ENCODE assay signal across 1 cellular context in genomic region chr22:19815823-19816290, GRCh38.
TF ChIP-seq lines count a peak whose summit lies in the region.

No MANE protein-coding gene starts in this region.

TF ChIP-seq in K562, 482 proteins besides CTCF, POLR2A, EP300 and RAD21 (continued from another document and continues in another):
- no peak for TF ChIP-seq THAP12 (CRISPR knock-in tag; IDR thresholded peaks at IDR 0.05)
- peak; percentile 37; the same call in 1 of the 2 replicates for TF ChIP-seq IRF9 (tag; IDR thresholded peaks at IDR 0.05)
- TF ChIP-seq SREBF1 (IDR thresholded peaks at IDR 0.05; ENCODE audit: borderline replicate concordance, low read depth, low read length): no peak
- TF ChIP-seq ZNF696 (CRISPR knock-in tag; conservative IDR thresholded peaks at IDR 0.05): no peak
- TF ChIP-seq DPF2 (IDR thresholded peaks at IDR 0.05): 0 out of 2 replicates have a peak, but pooled peaks have one; percentile 10
- no peak for TF ChIP-seq ATF6 (CRISPR knock-in tag; IDR thresholded peaks at IDR 0.05)
- 0 out of 2 replicates have a peak, but pooled peaks have one; percentile 6 for TF ChIP-seq POLR2G (IDR thresholded peaks at IDR 0.05; ENCODE audit: low read depth, low read length)
- no peak for TF ChIP-seq THAP7 (CRISPR knock-in tag; IDR thresholded peaks at IDR 0.05)
- TF ChIP-seq KDM4B (IDR thresholded peaks at IDR 0.05; ENCODE audit: borderline replicate concordance in 2 of 2, low read depth in 1 of 2): 0 out of 4 replicates have a peak, but pooled peaks of 1 of the 2 experiments have one; percentile 45
- TF ChIP-seq TRIM25 (IDR thresholded peaks at IDR 0.05; ENCODE audit: borderline replicate concordance): no peak
- no peak for TF ChIP-seq TEAD2 (tag; IDR thresholded peaks at IDR 0.05)
- no peak for TF ChIP-seq RBM17 (IDR thresholded peaks at IDR 0.05; ENCODE audit: borderline replicate concordance, low read depth, low read length)
- TF ChIP-seq WHSC1 (IDR thresholded peaks at IDR 0.05; ENCODE audit: low read length): peak; percentile 95
- TF ChIP-seq ZBTB1 (CRISPR knock-in tag; IDR thresholded peaks at IDR 0.05; ENCODE audit: borderline replicate concordance, low read depth): no peak
- no peak for TF ChIP-seq SAFB (IDR thresholded peaks at IDR 0.05; ENCODE audit: borderline replicate concordance, low read depth, low read length)
- no peak for TF ChIP-seq ZNF57 (CRISPR knock-in tag; IDR thresholded peaks at IDR 0.05)
- peak in 1 of 2 experiments; percentile 49 for TF ChIP-seq E2F6 (IDR thresholded peaks at IDR 0.05; ENCODE audit: borderline replicate concordance in 1 of 2, extremely low read depth in 1 of 2, insufficient read depth in 1 of 2, insufficient read length in 1 of 2, low read depth in 1 of 2, low read length in 1 of 2, poor library complexity in 1 of 2, severe bottlenecking in 1 of 2)
- peak; percentile 52; the same call in 1 of the 2 replicates for TF ChIP-seq ELF2 (CRISPR knock-in tag; IDR thresholded peaks at IDR 0.05)
- TF ChIP-seq MLX (CRISPR knock-in tag; conservative IDR thresholded peaks at IDR 0.05): peak in 1 of 2 experiments; percentile 78; a peak in 1 of 4 replicates
- TF ChIP-seq PHF20 (IDR thresholded peaks at IDR 0.05; ENCODE audit: partially characterized antibody): peak; percentile 30
- no peak for TF ChIP-seq ID3 (CRISPR knock-in tag; IDR thresholded peaks at IDR 0.05)
- peak; percentile 36; the same call in 1 of the 2 replicates for TF ChIP-seq ID3 (tag; IDR thresholded peaks at IDR 0.05)
- TF ChIP-seq ZNF699 (CRISPR knock-in tag; IDR thresholded peaks at IDR 0.05; ENCODE audit: insufficient replicate concordance): peak; percentile 86
- TF ChIP-seq KLF13 (tag; IDR thresholded peaks at IDR 0.05; ENCODE audit: borderline replicate concordance, low read depth): no peak
- no peak for TF ChIP-seq USF2 (CRISPR knock-in tag; IDR thresholded peaks at IDR 0.05)
- no peak for TF ChIP-seq ZNF175 (CRISPR knock-in tag; IDR thresholded peaks at IDR 0.05; ENCODE audit: low read depth)
- peak; percentile 69 for TF ChIP-seq MECOM (CRISPR knock-in tag; IDR thresholded peaks at IDR 0.05)
- 0 out of 2 replicates have a peak, but pooled peaks have one; percentile 17 for TF ChIP-seq ZNF77 (CRISPR knock-in tag; IDR thresholded peaks at IDR 0.05)
- peak; percentile 14; the same call in 1 of the 2 replicates for TF ChIP-seq TRIM28 (IDR thresholded peaks at IDR 0.05)
- no peak for TF ChIP-seq ZFX (CRISPR knock-in tag; IDR thresholded peaks at IDR 0.05)
- no peak for TF ChIP-seq SRSF7 (optimal IDR thresholded peaks at IDR 0.05; ENCODE audit: low read depth, low read length)
- TF ChIP-seq ZNF318 (IDR thresholded peaks at IDR 0.05; ENCODE audit: borderline replicate concordance in 1 of 2, low read depth in 1 of 2): no peak
- no peak for TF ChIP-seq PML (IDR thresholded peaks at IDR 0.05; ENCODE audit: low read length)
